ENCODE assay signal across 8 cellular contexts in the genomic region with DNA sequence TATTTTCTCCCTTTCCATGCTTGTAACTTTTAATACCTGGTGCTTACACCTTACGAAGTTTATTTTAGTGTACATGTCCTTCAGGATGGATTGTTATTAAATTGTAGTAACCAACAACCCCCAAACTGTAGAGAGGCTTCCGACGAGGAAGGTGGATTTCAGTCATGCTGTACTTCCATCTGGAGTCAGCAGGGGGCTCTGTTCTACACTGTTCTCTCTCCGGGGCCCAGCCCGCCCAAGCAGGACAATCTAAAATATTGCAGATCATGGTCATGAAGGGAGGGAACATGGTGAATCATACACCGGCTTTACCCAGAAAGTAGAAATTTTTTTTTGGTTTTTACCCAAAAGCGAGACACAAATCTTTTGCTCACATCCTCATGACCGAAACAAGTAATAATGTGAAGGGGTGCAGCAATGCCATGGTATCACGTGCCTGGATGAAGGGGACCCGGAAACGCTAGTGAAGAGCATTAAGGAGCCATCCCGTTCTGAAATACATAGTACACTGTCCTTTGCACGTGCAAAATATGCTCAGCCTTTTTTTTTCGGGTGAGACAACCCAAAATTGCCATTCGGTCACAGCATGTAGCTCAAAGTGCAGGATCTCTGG.
DNase-seq lines count a peak whose midpoint lies in the region; ATAC-seq and TF ChIP-seq lines count a peak whose summit lies in the region.

No MANE protein-coding gene starts in this region.

- intact Hi-C loops in lower leg skin (cut with DNase I; ENCODE audit: low total_unique reads), result loop anchor here (10.0 kb wide), 1 partner anchor 887 kb away; the partner anchor contains the start of gene EPHA4

- no peak overlapping the region for H3K4me3 ChIP-seq in lower leg skin (ENCODE audit: low read depth, poor library complexity, severe bottlenecking)

- WGBS in lower leg skin, 2 donors, result 49 to 53% methylated on average over 15 of the region's 15 CpGs

- peak; percentile 59 to 62 for DNase-seq in NCI-H2081 (lab: John Stamatoyannopoulos, UW)
- no peak for DNase-seq in NCI-H2081 treated with DMSO at 0.1 percent for 48 hours (lab: John Stamatoyannopoulos, UW)
- DNase-seq in NCI-H2029 (lab: John Stamatoyannopoulos, UW), result peak; percentile 37
- peak; percentile 73 for DNase-seq in activated CD4-positive, alpha-beta T cell treated with anti-CD3 and anti-CD28 coated beads for 48 hours
- peak; percentile 9 to 33 for DNase-seq in dermis microvascular lymphatic vessel endothelial cell (ENCODE audit: low read depth in 2 of 2)
- peak; percentile 64 to 92 for DNase-seq in lower leg skin (ENCODE audit: low spot score in 2 of 2)
- peak; percentile 12 to 45 (median 37) for DNase-seq in stimulated activated CD4-positive, alpha-beta T cell treated with anti-CD3 and anti-CD28 coated beads, TNF-alpha, amount 100 ng/mL, for 48 hours (ENCODE audit: low read depth in 3 of 3)

- ATAC-seq in HG02642 (IDR thresholded peaks at IDR 0.05; ENCODE audit: poor library complexity, unreplicated experiment), result peak; percentile 95

- no peak for TF ChIP-seq POLR2A in lower leg skin (IDR thresholded peaks at IDR 0.05)

- TF ChIP-seq CTCF in lower leg skin (IDR thresholded peaks at IDR 0.05), result peak in 1 of 3 donors; percentile 30
